In the genomic region with DNA sequence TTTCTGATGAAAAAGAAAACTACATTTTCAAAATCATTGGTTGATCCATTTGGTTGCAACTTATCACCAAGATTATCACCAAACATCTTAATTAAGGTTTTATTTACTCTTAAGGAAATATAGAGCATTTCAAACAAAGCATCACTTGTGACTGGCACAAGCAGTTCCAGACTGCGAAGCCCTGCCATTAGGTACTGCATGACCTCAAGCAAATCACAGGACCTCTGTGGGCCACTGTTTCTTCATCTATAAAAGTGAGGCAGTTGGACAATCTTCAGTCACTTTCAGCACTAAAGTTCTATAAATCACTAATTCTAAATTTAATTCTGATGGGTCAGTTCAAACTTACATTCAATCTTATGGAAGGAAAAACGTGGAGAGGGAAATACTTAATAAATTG, we compare ENCODE assay signal across 8 cellular contexts. TPM values are rescaled to one million over a fixed set of nuclear protein-coding genes. Genes with fewer than 3 reads are reported as not detected.
DNase-seq lines count a peak whose midpoint lies in the region; ATAC-seq and TF ChIP-seq lines count a peak whose summit lies in the region.

No MANE protein-coding gene starts in this region.

- no peaks in the 10 kb centered on the region for H3K9me3 ChIP-seq in colonic mucosa

- H3K27me3 ChIP-seq in colonic mucosa = no peaks in the 10 kb centered on the region
- H3K27me3 ChIP-seq in rectal smooth muscle tissue (ENCODE audit: control insufficient read depth, insufficient read depth, low read length) = no peaks in the 10 kb centered on the region

- no peak for DNase-seq in GM12864 (ENCODE audit: low read depth)
- peak; percentile 57 for DNase-seq in NOMO-1 treated with DMSO at 0.1 percent for 48 hours (lab: John Stamatoyannopoulos, UW; ENCODE audit: unreplicated experiment)
- no peak for DNase-seq in colonic mucosa
- DNase-seq in NCI-H128 (lab: John Stamatoyannopoulos, UW; ENCODE audit: unreplicated experiment) = no peak

- H3K4me1 ChIP-seq in colonic mucosa = no peaks in the 10 kb centered on the region
- H3K4me1 ChIP-seq in rectal smooth muscle tissue (ENCODE audit: control insufficient read depth, insufficient read depth, low read length) = no peaks in the 10 kb centered on the region

- intact Hi-C loops in colonic mucosa (cut with DNase I) = no loop called here

- H3K9ac ChIP-seq in colonic mucosa (ENCODE audit: low read depth in 2 of 2, low read length in 2 of 2) (peak overlapping the region in 1 of 2 donors; percentile 84), rectal smooth muscle tissue (ENCODE audit: low read length) (no peak overlapping the region)

- ATAC-seq in HG03196 (IDR thresholded peaks at IDR 0.05; ENCODE audit: unreplicated experiment) = no peak
- ATAC-seq in HG02870 (IDR thresholded peaks at IDR 0.05; ENCODE audit: unreplicated experiment) = no peak
- no peak for ATAC-seq in GM18858 (IDR thresholded peaks at IDR 0.05; ENCODE audit: unreplicated experiment)

- peak overlapping the region; percentile 84 for H3K27ac ChIP-seq in colonic mucosa
- no peak overlapping the region for H3K27ac ChIP-seq in rectal smooth muscle tissue (ENCODE audit: low read depth, low read length)

- peak overlapping the region; percentile 67 for H3K4me3 ChIP-seq in GM12864 (ENCODE audit: low read depth, low read length)
- H3K4me3 ChIP-seq in colonic mucosa = peak overlapping the region; percentile 33
- H3K4me3 ChIP-seq in rectal smooth muscle tissue (ENCODE audit: low read length) = peak overlapping the region; percentile 35

- no peaks in the 10 kb centered on the region for H3K36me3 ChIP-seq in colonic mucosa
- H3K36me3 ChIP-seq in rectal smooth muscle tissue (ENCODE audit: control insufficient read depth, insufficient read depth, low read length) = no peaks in the 10 kb centered on the region

- TF ChIP-seq CTCF in GM12864 (IDR thresholded peaks at IDR 0.05; ENCODE audit: low read depth, low read length, missing control alignments) (no peak), colonic mucosa (IDR thresholded peaks at IDR 0.05) (no peak)

RNA-seq across cellular contexts. Expression of a gene that starts 2.0 kb away (rescaled TPM):
- 100 to 1,000 TPM in 1 of 2 donors, 10 to 100 TPM in 1; 72.2 to 120 TPM for total RNA-seq in colonic mucosa

RNA-seq across cellular contexts. Expression of a gene that starts 44.2 kb away (rescaled TPM):
- total RNA-seq in colonic mucosa = 1 to 10 TPM; 5.8 to 7.5 TPM
